9 cellular contexts compared by ENCODE assay signal in genomic region chr19:30664358-30665058, GRCh38.
DNase-seq lines count a peak whose midpoint lies in the region; ATAC-seq, FAIRE-seq and TF ChIP-seq lines count a peak whose summit lies in the region.
"Had no signal": no experiment of that assay in that cellular context is flagged by ENCODE, and none has a peak within 500 bp of the region (broad histone marks: within the 10 kb centered on the region; RNA-seq: fewer than 3 reads in every experiment).

No MANE protein-coding gene starts in this region.

- H3K27me3 ChIP-seq in endothelial cell of umbilical vein (ENCODE audit: control insufficient read depth in 2 of 2, insufficient read depth in 2 of 2, low read length in 2 of 2): no peaks in the 10 kb centered on the region

- H3K9ac ChIP-seq in endothelial cell of umbilical vein (replicated peaks; ENCODE audit: extremely low read depth, insufficient read depth, low read length): no peak overlapping the region

- dilution Hi-C loops in endothelial cell of umbilical vein (cut with MboI; ENCODE audit: extremely low pct_ligation_motif_present, low sequenced_read_pairs): no loop called here

- H3K36me3 ChIP-seq in endothelial cell of umbilical vein (ENCODE audit: control insufficient read depth in 2 of 2, extremely low read depth in 1 of 2, insufficient read depth in 2 of 2, low read length in 2 of 2): no peaks in the 10 kb centered on the region

- ATAC-seq in GM21786 (IDR thresholded peaks at IDR 0.05; ENCODE audit: unreplicated experiment): no peak
- no peak for ATAC-seq in GM19328 (IDR thresholded peaks at IDR 0.05; ENCODE audit: unreplicated experiment)
- ATAC-seq: stimulated activated naive CD8-positive, alpha-beta T cell treated with anti-CD3 and anti-CD28 coated beads, Interleukin-15, Interleukin-2, amounts not matched to agents 100 U/mL and 50 U/mL, for 24 hours had no signal

- no TSS peak for BruUV-seq in endothelial cell of umbilical vein (replicated peaks; lab: Mats Ljungman, UMichigan)

- FAIRE-seq in D721Med (lab: Jason Lieb, UNC): no peak
- no peak for FAIRE-seq in endothelial cell of umbilical vein (lab: Jason Lieb, UNC)

- H3K79me2 ChIP-seq in endothelial cell of umbilical vein (ENCODE audit: control insufficient read depth, insufficient read depth, low read length): no peaks in the 10 kb centered on the region

- H3K4me3 ChIP-seq in endothelial cell of umbilical vein (replicated peaks in 1 of 3; ENCODE audit: insufficient read depth in 1 of 3, low read depth in 1 of 3, low read length in 3 of 3): no peak overlapping the region

- no peaks in the 10 kb centered on the region for H3K4me1 ChIP-seq in endothelial cell of umbilical vein (ENCODE audit: control insufficient read depth, extremely low read depth, insufficient read depth, low read length)

- no peaks in the 10 kb centered on the region for H3K9me3 ChIP-seq in endothelial cell of umbilical vein (replicated peaks; ENCODE audit: control insufficient read depth, insufficient read depth, low read length)

- no peak for TF ChIP-seq POLR2A in endothelial cell of umbilical vein (IDR thresholded peaks at IDR 0.05; ENCODE audit: low read depth, low read length)

- intact Hi-C loops in endothelial cell of umbilical vein (cut with micrococcal nuclease): loop anchor here (5.0 kb wide), 1 partner anchor 1908 kb away; no protein-coding TSS in a partner anchor

- H3K27ac ChIP-seq in endothelial cell of umbilical vein (ENCODE audit: insufficient read depth, low read depth, low read length): no peak overlapping the region

- POLR2A ChIA-PET in endothelial cell of umbilical vein (lab: Charles Lee): no interaction called here

- no peaks in the 10 kb centered on the region for H4K20me1 ChIP-seq in endothelial cell of umbilical vein (replicated peaks; ENCODE audit: control insufficient read depth, extremely low read depth, insufficient read depth, low read length)

- CTCF ChIA-PET in endothelial cell of umbilical vein (lab: Charles Lee): interaction anchor here (3.1 to 6.7 kb wide), 2 partner anchors 18 to 1559 kb away, joined by 42 to 136 read pairs; no protein-coding TSS in a partner anchor

- H2AFZ ChIP-seq in endothelial cell of umbilical vein (ENCODE audit: low read depth, low read length): no peak overlapping the region

- DNase-seq in D721Med (ENCODE audit: insufficient read length, low spot score) (no peak), NCI-H748 (lab: John Stamatoyannopoulos, UW; ENCODE audit: unreplicated experiment) (peak; percentile 60), endothelial cell of umbilical vein (ENCODE audit: low read depth, low spot score) (no peak), myocyte (ENCODE audit: low read depth) (peak; percentile 59), activated gamma-delta T cell (lab: John Stamatoyannopoulos, UW) (no peak), NK-92 (lab: John Stamatoyannopoulos, UW; ENCODE audit: unreplicated experiment) (no peak)
- DNase-seq: stimulated activated naive CD8-positive, alpha-beta T cell treated with anti-CD3 and anti-CD28 coated beads, Interleukin-15, Interleukin-2, amounts not matched to agents 100 U/mL and 50 U/mL, for 24 hours had no signal

- H3K4me2 ChIP-seq in endothelial cell of umbilical vein (ENCODE audit: insufficient read depth, low read length): no peak overlapping the region

- H3K9me1 ChIP-seq in endothelial cell of umbilical vein (replicated peaks; ENCODE audit: control insufficient read depth, extremely low read depth, insufficient read depth, low read length): no peaks in the 10 kb centered on the region

- TF ChIP-seq CTCF in D721Med (IDR thresholded peaks at IDR 0.05; ENCODE audit: insufficient read depth, missing control alignments): peak; percentile 54
- TF ChIP-seq CTCF in endothelial cell of umbilical vein (IDR thresholded peaks at IDR 0.05; ENCODE audit: extremely low read depth in 1 of 2, insufficient read depth in 1 of 2, low read depth in 1 of 2, low read length in 2 of 2): peak; percentile 12

TF ChIP-seq in endothelial cell of umbilical vein, 7 proteins besides CTCF, POLR2A, EP300 and RAD21:
- TF ChIP-seq FOS (IDR thresholded peaks at IDR 0.05; ENCODE audit: borderline replicate concordance, insufficient read depth, low read length) (no peak), POLR2AphosphoS5 (IDR thresholded peaks at IDR 0.05; ENCODE audit: insufficient read depth, low read depth, low read length) (no peak), GATA2 (IDR thresholded peaks at IDR 0.05; ENCODE audit: insufficient read depth, insufficient read length, low read depth, low read length) (no peak), JUN (IDR thresholded peaks at IDR 0.05; ENCODE audit: borderline replicate concordance, insufficient read depth, insufficient read length, low read depth) (no peak), EZH2 (IDR thresholded peaks at IDR 0.05; ENCODE audit: borderline replicate concordance, low read depth, low read length, severe bottlenecking) (no peak), MAX (IDR thresholded peaks at IDR 0.05; ENCODE audit: insufficient read depth, insufficient read length) (no peak), MYC (IDR thresholded peaks at IDR 0.05; ENCODE audit: low read depth, low read length) (no peak)

Comparison
In these comparisons a context has a peak if more than half of its experiments do, and no peak if none do; other contexts are left out.
1. DNase-seq: peak in NCI-H748 (single experiment) and myocyte (single experiment); none in D721Med (single experiment), endothelial cell of umbilical vein (single experiment), activated gamma-delta T cell (single experiment) and NK-92 (single experiment).